13 cellular contexts compared by ENCODE assay signal in genomic region chr18:46387426-46388131, GRCh38.
A peak's percentile ranks its signal among the peaks of the same experiment; 100 is the strongest.
DNase-seq lines count a peak whose midpoint lies in the region; ATAC-seq and TF ChIP-seq lines count a peak whose summit lies in the region.
"Had no signal": no experiment of that assay in that cellular context is flagged by ENCODE, and none has a peak within 500 bp of the region (broad histone marks: within the 10 kb centered on the region; RNA-seq: fewer than 3 reads in every experiment).

No MANE protein-coding gene starts in this region.

- no peaks in the 10 kb centered on the region for H3K9me2 ChIP-seq in Karpas-422 (replicated peaks; ENCODE audit: insufficient read depth, low read length)

- H3K4me1 Mint-ChIP-seq in activated CD4-positive, alpha-beta memory T cell treated with anti-CD3 and anti-CD28 coated beads, Interleukin-2, amount 10 ng/mL, durations not matched to agents 7 days and 5 days: no peaks in the 10 kb centered on the region
- H3K4me1 Mint-ChIP-seq: activated T-helper 17 cell treated with anti-CD3 and anti-CD28 coated beads, Interleukin-2, amount 50 U/mL, for 72 hours; central memory CD8-positive, alpha-beta T cell had no signal

- H3K27me3 ChIP-seq in left ventricle myocardium inferior (ENCODE audit: low read depth): no peaks in the 10 kb centered on the region
- no peaks in the 10 kb centered on the region for H3K27me3 ChIP-seq in sigmoid colon
- no peaks in the 10 kb centered on the region for H3K27me3 ChIP-seq in Karpas-422 (ENCODE audit: low read length)

- H3K36me3 ChIP-seq in HEK293 (ENCODE audit: control insufficient read depth in 2 of 2, insufficient read depth in 1 of 2, low read length in 2 of 2) (no peaks in the 10 kb centered on the region; a peak in 1 of 3 replicates), left ventricle myocardium inferior (no peaks in the 10 kb centered on the region), sigmoid colon (no peaks in the 10 kb centered on the region), Karpas-422 (ENCODE audit: insufficient read depth, low read length) (no peaks in the 10 kb centered on the region)

- TF ChIP-seq CTCF in HEK293 (tag by site-specific recombination; IDR thresholded peaks at IDR 0.05): no peak
- TF ChIP-seq CTCF in left ventricle myocardium inferior (IDR thresholded peaks at IDR 0.05; ENCODE audit: borderline replicate concordance): no peak
- no peak for TF ChIP-seq CTCF in sigmoid colon (IDR thresholded peaks at IDR 0.05)

- no peak for TF ChIP-seq EP300 in sigmoid colon (IDR thresholded peaks at IDR 0.05)

- H3K27ac ChIP-seq in HEK293 (ENCODE audit: extremely low read depth, low read depth, low read length): no peak overlapping the region
- H3K27ac ChIP-seq in left ventricle myocardium inferior (replicated peaks): peak overlapping the region; percentile 75
- peak overlapping the region in 3 of 4 donors; percentile 38 to 59 (median 56) for H3K27ac ChIP-seq in sigmoid colon
- H3K27ac ChIP-seq in Karpas-422 (ENCODE audit: low read length): no peak overlapping the region

- no peak for TF ChIP-seq POLR2A in sigmoid colon (IDR thresholded peaks at IDR 0.05)

- no peaks in the 10 kb centered on the region for H3K36me3 Mint-ChIP-seq in activated CD4-positive, alpha-beta memory T cell treated with anti-CD3 and anti-CD28 coated beads, Interleukin-2, amount 10 ng/mL, durations not matched to agents 7 days and 5 days (ENCODE audit: low read depth)
- H3K36me3 Mint-ChIP-seq: mesothelial cell of epicardium had no signal

- POLR2A ChIA-PET in HEK293 (lab: Yijun Ruan, JAX): interaction anchor here (1.4 kb wide), 1 partner anchor 214 kb away, joined by 3 read pairs; a partner anchor contains a TSS
- POLR2A ChIA-PET in activated CD4-positive, alpha-beta memory T cell treated with anti-CD3 and anti-CD28 coated beads, Interleukin-2, amount 10 ng/mL, durations not matched to agents 7 days and 5 days (lab: Charles Lee): no interaction called here

- H3K4me3 Mint-ChIP-seq in activated CD4-positive, alpha-beta memory T cell treated with anti-CD3 and anti-CD28 coated beads, Interleukin-2, amount 10 ng/mL, durations not matched to agents 7 days and 5 days: no peak overlapping the region
- H3K4me3 Mint-ChIP-seq: activated T-helper 17 cell treated with anti-CD3 and anti-CD28 coated beads, Interleukin-2, amount 50 U/mL, for 72 hours; CD4-positive, alpha-beta T cell; central memory CD8-positive, alpha-beta T cell; mesothelial cell of epicardium had no signal

- no peak overlapping the region for H3K9ac ChIP-seq in Karpas-422 (ENCODE audit: low read length)

- no peaks in the 10 kb centered on the region for H4K20me1 ChIP-seq in Karpas-422 (ENCODE audit: insufficient read depth, low read depth, low read length)

- CTCF ChIA-PET in HEK293 (lab: Yijun Ruan, JAX): interaction anchor here (0.7 to 3.0 kb wide), 6 partner anchors 89 to 304 kb away, joined by 3 to 9 read pairs (median 4); no protein-coding TSS in a partner anchor
- CTCF ChIA-PET in activated CD4-positive, alpha-beta memory T cell treated with anti-CD3 and anti-CD28 coated beads, Interleukin-2, amount 10 ng/mL, durations not matched to agents 7 days and 5 days (lab: Charles Lee): no interaction called here

- H3K27ac Mint-ChIP-seq in activated CD4-positive, alpha-beta memory T cell treated with anti-CD3 and anti-CD28 coated beads, Interleukin-2, amount 10 ng/mL, durations not matched to agents 7 days and 5 days: no peak overlapping the region
- H3K27ac Mint-ChIP-seq: activated T-helper 17 cell treated with anti-CD3 and anti-CD28 coated beads, Interleukin-2, amount 50 U/mL, for 72 hours; CD4-positive, alpha-beta T cell; mesothelial cell of epicardium had no signal

- H3K27me3 Mint-ChIP-seq in activated CD4-positive, alpha-beta memory T cell treated with anti-CD3 and anti-CD28 coated beads, Interleukin-2, amount 10 ng/mL, durations not matched to agents 7 days and 5 days: peaks cover 2% of the 10 kb centered on the region
- H3K27me3 Mint-ChIP-seq: CD4-positive, alpha-beta T cell had no signal

- ATAC-seq in GM21723 (IDR thresholded peaks at IDR 0.05; ENCODE audit: unreplicated experiment): no peak
- ATAC-seq: activated T-helper 17 cell treated with anti-CD3 and anti-CD28 coated beads, Interleukin-2, amount 50 U/mL, for 72 hours had no signal

- no peak overlapping the region for H2AFZ ChIP-seq in Karpas-422 (ENCODE audit: low read length)

- H3K4me2 ChIP-seq in Karpas-422 (ENCODE audit: low read depth, low read length, poor library complexity, severe bottlenecking): no peak overlapping the region

- DNase-seq in astrocyte of the hippocampus (ENCODE audit: low read depth, low spot score) (peak; percentile 70), left ventricle myocardium inferior (no peak), sigmoid colon (no peak), Karpas-422 (no peak), NCI-H2081 treated with DMSO at 0.1 percent for 48 hours (lab: John Stamatoyannopoulos, UW) (no peak)
- no peak for DNase-seq in activated CD4-positive, alpha-beta memory T cell treated with anti-CD3 and anti-CD28 coated beads, Interleukin-2, amount 10 ng/mL, durations not matched to agents 7 days and 5 days
- DNase-seq: CD4-positive, alpha-beta T cell; small intestine had no signal

- H3K79me2 ChIP-seq in Karpas-422 (ENCODE audit: low read length): no peaks in the 10 kb centered on the region

- H3K9me3 Mint-ChIP-seq in activated CD4-positive, alpha-beta memory T cell treated with anti-CD3 and anti-CD28 coated beads, Interleukin-2, amount 10 ng/mL, durations not matched to agents 7 days and 5 days: no peaks in the 10 kb centered on the region
- H3K9me3 Mint-ChIP-seq: activated T-helper 17 cell treated with anti-CD3 and anti-CD28 coated beads, Interleukin-2, amount 50 U/mL, for 72 hours; CD4-positive, alpha-beta T cell; central memory CD8-positive, alpha-beta T cell; mesothelial cell of epicardium had no signal

- intact Hi-C loops in left ventricle myocardium inferior (cut with micrococcal nuclease): no loop called here
- intact Hi-C loops in sigmoid colon (cut with DNase I): no loop called here

- WGBS in sigmoid colon, 2 donors: 41 to 67% methylated on average over 9 of the region's 9 CpGs

- H3K4me3 ChIP-seq in HEK293 (ENCODE audit: low read depth, low read length): no peak overlapping the region
- no peak overlapping the region for H3K4me3 ChIP-seq in left ventricle myocardium inferior
- H3K4me3 ChIP-seq in sigmoid colon: no peak overlapping the region
- H3K4me3 ChIP-seq in Karpas-422 (ENCODE audit: low read length): no peak overlapping the region

- H3K9me3 ChIP-seq in HEK293 (ENCODE audit: control insufficient read depth, insufficient read depth, low read depth, low read length) (no peaks in the 10 kb centered on the region), left ventricle myocardium inferior (replicated peaks) (no peaks in the 10 kb centered on the region), sigmoid colon (no peaks in the 10 kb centered on the region), Karpas-422 (ENCODE audit: low read length) (no peaks in the 10 kb centered on the region)

- H3K4me1 ChIP-seq in HEK293 (ENCODE audit: control insufficient read depth, insufficient read depth, low read length) (0 out of 2 replicates have a peak, but pooled peaks cover 2% of the 10 kb centered on the region), left ventricle myocardium inferior (peaks cover 27% of the 10 kb centered on the region), sigmoid colon (peaks cover 0 to 24% (median 22%) of the 10 kb centered on the region in 4 donors), Karpas-422 (ENCODE audit: low read length) (no peaks in the 10 kb centered on the region)

TF ChIP-seq in HEK293, 187 proteins besides CTCF, POLR2A, EP300 and RAD21:
- no peak for TF ChIP-seq ZNF324 (tag by site-specific recombination; IDR thresholded peaks at IDR 0.05)
- TF ChIP-seq KLF17 (tag by site-specific recombination; IDR thresholded peaks at IDR 0.05): no peak
- TF ChIP-seq, protein P1, sequence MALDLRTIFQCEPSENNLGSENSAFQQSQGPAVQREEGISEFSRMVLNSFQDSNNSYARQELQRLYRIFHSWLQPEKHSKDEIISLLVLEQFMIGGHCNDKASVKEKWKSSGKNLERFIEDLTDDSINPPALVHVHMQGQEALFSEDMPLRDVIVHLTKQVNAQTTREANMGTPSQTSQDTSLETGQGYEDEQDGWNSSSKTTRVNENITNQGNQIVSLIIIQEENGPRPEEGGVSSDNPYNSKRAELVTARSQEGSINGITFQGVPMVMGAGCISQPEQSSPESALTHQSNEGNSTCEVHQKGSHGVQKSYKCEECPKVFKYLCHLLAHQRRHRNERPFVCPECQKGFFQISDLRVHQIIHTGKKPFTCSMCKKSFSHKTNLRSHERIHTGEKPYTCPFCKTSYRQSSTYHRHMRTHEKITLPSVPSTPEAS (tag by site-specific recombination; IDR thresholded peaks at IDR 0.05): no peak
- TF ChIP-seq ZFP69B (tag by site-specific recombination; IDR thresholded peaks at IDR 0.05): no peak
- no peak for TF ChIP-seq HOXD13 (CRISPR knock-in tag; IDR thresholded peaks at IDR 0.05; ENCODE audit: borderline replicate concordance)
- no peak for TF ChIP-seq ZNF664 (tag by site-specific recombination; IDR thresholded peaks at IDR 0.05)
- no peak for TF ChIP-seq ZFP37 (tag by site-specific recombination; IDR thresholded peaks at IDR 0.05)
- peak; percentile 62; the same call in 1 of the 2 replicates for TF ChIP-seq MZF1 (tag by site-specific recombination; IDR thresholded peaks at IDR 0.05; ENCODE audit: borderline replicate concordance)

Comparison
In these comparisons a context has a peak if more than half of its experiments do, and no peak if none do; other contexts are left out.
1. H3K27ac ChIP-seq: peak in left ventricle myocardium inferior (single experiment) and sigmoid colon (3 of 4); none in HEK293 (single experiment) and Karpas-422 (single experiment).